8 cellular contexts compared by ENCODE assay signal in the genomic region with DNA sequence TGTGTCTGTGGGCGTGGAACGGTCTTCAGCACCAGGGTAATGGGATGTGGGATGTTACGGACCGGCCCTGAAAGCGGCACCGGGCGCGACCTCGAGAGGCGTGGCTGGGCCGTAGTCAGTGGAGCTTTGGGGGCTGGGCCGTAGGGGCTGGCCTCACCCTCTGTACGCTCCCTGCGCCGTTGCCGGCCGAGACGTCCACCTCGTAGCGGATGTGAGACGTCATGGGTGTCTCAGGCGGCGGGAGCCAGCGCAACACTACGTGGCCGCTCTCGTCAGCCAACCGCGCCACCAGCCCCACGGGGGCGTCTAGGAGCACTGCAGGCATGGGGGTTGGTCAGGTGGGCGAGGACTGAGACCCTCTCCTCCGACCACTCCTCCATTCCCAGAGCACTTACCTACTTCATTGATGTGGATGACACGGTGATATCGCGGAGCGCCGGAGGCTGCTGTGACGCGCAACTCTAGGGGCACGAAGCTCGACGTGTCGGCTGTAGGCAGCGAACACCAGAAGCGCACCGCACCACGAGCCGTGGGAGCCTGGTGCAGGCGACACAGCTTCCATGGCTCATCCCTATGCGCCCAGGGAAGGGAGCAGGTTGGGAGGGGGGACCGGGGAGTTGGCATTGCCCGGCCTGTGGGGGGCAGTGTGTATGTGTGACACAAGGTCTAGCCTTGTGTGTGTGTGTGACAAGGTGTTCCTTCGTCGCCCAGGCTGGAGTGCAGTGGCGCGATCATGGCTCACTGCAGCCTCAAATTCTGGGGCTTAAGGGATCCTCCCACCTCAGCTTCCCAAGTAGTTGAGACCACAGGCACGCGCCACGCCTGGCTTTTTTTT. TPM values are rescaled to one million over a fixed set of nuclear protein-coding genes. Genes with fewer than 3 reads are reported as not detected.
A peak's percentile ranks its signal among the peaks of the same experiment; 100 is the strongest.
DNase-seq lines count a peak whose midpoint lies in the region; ATAC-seq, FAIRE-seq and TF ChIP-seq lines count a peak whose summit lies in the region.

No MANE protein-coding gene starts in this region.

- no peaks in the 10 kb centered on the region for H3K36me3 ChIP-seq in parathyroid adenoma (ENCODE audit: control insufficient read depth, insufficient read depth, low read length)
- no peaks in the 10 kb centered on the region for H3K36me3 ChIP-seq in uterus

- H2AFZ ChIP-seq in parathyroid adenoma, result peak overlapping the region; percentile 68

- peaks cover 16 to 28% (median 21%) of the 10 kb centered on the region in 3 donors for H3K27me3 Mint-ChIP-seq in CD14-positive monocyte (ENCODE audit: low read depth in 3 of 3)

- FAIRE-seq in GM19239 (lab: Jason Lieb, UNC), result no peak

- peaks cover 3% of the 10 kb centered on the region for H3K79me2 ChIP-seq in parathyroid adenoma

- H3K9me3 ChIP-seq in parathyroid adenoma (ENCODE audit: control insufficient read depth, low read length) (no peaks in the 10 kb centered on the region), uterus (no peaks in the 10 kb centered on the region)

- peaks cover 0 to 4% (median 0%) of the 10 kb centered on the region in 7 donors for H3K9me3 Mint-ChIP-seq in CD14-positive monocyte

- H3K4me1 ChIP-seq in parathyroid adenoma (peaks cover 3% of the 10 kb centered on the region), uterus (peaks cover 12 to 19% of the 10 kb centered on the region in 2 donors)

- TF ChIP-seq POLR2A in uterus (IDR thresholded peaks at IDR 0.05), result no peak

- TF ChIP-seq CTCF in CD14-positive monocyte (IDR thresholded peaks at IDR 0.05) (no peak), foreskin fibroblast (IDR thresholded peaks at IDR 0.05; ENCODE audit: low read depth, low read length) (no peak), parathyroid adenoma (IDR thresholded peaks at IDR 0.05) (no peak), uterus (IDR thresholded peaks at IDR 0.05) (no peak)

- DNase-seq in CD14-positive monocyte (ENCODE audit: low spot score), result peak; percentile 94
- DNase-seq in GM19239 (ENCODE audit: insufficient read length, low spot score), result peak; percentile 79
- peak; percentile 44 for DNase-seq in OCI-M1 (lab: John Stamatoyannopoulos, UW)
- peak; percentile 89 to 92 for DNase-seq in activated T-cell treated with anti-CD3 and anti-CD28 coated beads, Interleukin-2, amount 50 U/mL, for 48 hours
- DNase-seq in foreskin fibroblast, result peak; percentile 92 to 97
- DNase-seq in uterus, result peak in 1 of 2 donors; percentile 64

- H3K4me3 ChIP-seq in foreskin fibroblast (ENCODE audit: low read depth in 1 of 2, low read length in 2 of 2), result peak overlapping the region; percentile 62 to 76
- peak overlapping the region; percentile 69 for H3K4me3 ChIP-seq in parathyroid adenoma (ENCODE audit: low read depth, low read length)
- H3K4me3 ChIP-seq in uterus, result peak overlapping the region; percentile 54 to 60

- H3K27me3 ChIP-seq in parathyroid adenoma (ENCODE audit: control insufficient read depth, insufficient read depth, low read length), result no peaks in the 10 kb centered on the region
- H3K27me3 ChIP-seq in uterus, result peaks cover 15 to 19% of the 10 kb centered on the region in 2 donors

- ATAC-seq in HG03378 (IDR thresholded peaks at IDR 0.05; ENCODE audit: unreplicated experiment), result peak; percentile 34

- peaks cover 61% of the 10 kb centered on the region for H3K4me1 Mint-ChIP-seq in CD14-positive monocyte

- peak overlapping the region; percentile 40 for H3K4me2 ChIP-seq in parathyroid adenoma (ENCODE audit: low read length)

- H3K27ac ChIP-seq in parathyroid adenoma, result peak overlapping the region; percentile 58
- peak overlapping the region in 1 of 2 donors; percentile 32 for H3K27ac ChIP-seq in uterus

- peak overlapping the region; percentile 97 to 100 (median 99) for H3K27ac Mint-ChIP-seq in CD14-positive monocyte

- peak overlapping the region; percentile 92 to 100 for H3K4me3 Mint-ChIP-seq in CD14-positive monocyte

- H3K9ac ChIP-seq in parathyroid adenoma, result no peak overlapping the region

- intact Hi-C loops in CD14-positive monocyte (cut with micrococcal nuclease), result loop anchor here (2.0 to 5.0 kb wide), 3 partner anchors 41 to 89 kb away; a partner anchor contains a TSS
- intact Hi-C loops in uterus (cut with DNase I; ENCODE audit: low total_unique reads), result no loop called here

- peaks cover 7 to 15% of the 10 kb centered on the region in 2 donors for H3K36me3 Mint-ChIP-seq in CD14-positive monocyte

RNA-seq across cellular contexts. Expression of a gene that starts 2.4 kb away (rescaled TPM):
- 1 to 10 TPM; 6.8 to 8.2 TPM for polyA plus RNA-seq in CD14-positive monocyte
- 1 to 10 TPM; 1.8 to 5.9 (median 4.1) TPM for total RNA-seq in uterus

RNA-seq across cellular contexts. Expression of a gene that starts 7.3 kb away (rescaled TPM):
- 10 to 100 TPM in 1 of 2 donors, 1 to 10 TPM in 1; 8.7 to 11.5 TPM for polyA plus RNA-seq in CD14-positive monocyte
- 1 to 10 TPM in 1 of 4 donors, under 1 TPM in 3; 0.48 to 3.5 (median 0.68) TPM for total RNA-seq in uterus

RNA-seq across cellular contexts. Expression of a gene that starts 26.5 kb away (rescaled TPM):
- polyA plus RNA-seq in CD14-positive monocyte, result 10 to 100 TPM; 35.0 to 45.5 TPM
- total RNA-seq in uterus, result 10 to 100 TPM in 3 of 4 donors, 1 to 10 TPM in 1; 4.1 to 71.7 (median 23.7) TPM

RNA-seq across cellular contexts. Expression of a gene that starts 35.4 kb away (rescaled TPM):
- 10 to 100 TPM; 37.1 to 38.3 TPM for polyA plus RNA-seq in CD14-positive monocyte
- total RNA-seq in uterus, result 10 to 100 TPM in 3 of 4 donors, 1 to 10 TPM in 1; 1.2 to 46.2 (median 16.4) TPM

RNA-seq across cellular contexts. Expression of a gene that starts 35.7 kb away (rescaled TPM):
- 100 to 1,000 TPM; 252 to 335 TPM for polyA plus RNA-seq in CD14-positive monocyte
- total RNA-seq in uterus, result 100 to 1,000 TPM in 1 of 4 donors, 10 to 100 TPM in 3; 41.2 to 117 (median 77.4) TPM
